In genomic region chr2:47520825-47521665, GRCh38 we compare ENCODE assay signal across 8 cellular contexts. TPM values are rescaled to one million over a fixed set of nuclear protein-coding genes. Genes with fewer than 3 reads are reported as not detected.
DNase-seq lines count a peak whose midpoint lies in the region; ATAC-seq and TF ChIP-seq lines count a peak whose summit lies in the region.

No MANE protein-coding gene starts in this region.

- CTCF ChIA-PET in BJ (lab: Yijun Ruan, JAX) = interaction anchor here (1.6 kb wide), 1 partner anchor 32 kb away, joined by 4 read pairs; no protein-coding TSS in a partner anchor

- peak overlapping the region; percentile 34 for H3K4me3 ChIP-seq in BJ (ENCODE audit: low read depth, low read length)
- peak overlapping the region; percentile 39 to 42 for H3K4me3 ChIP-seq in esophagus (ENCODE audit: low read depth in 1 of 2, low read length in 2 of 2)
- H3K4me3 ChIP-seq in neutrophil (ENCODE audit: low read depth in 1 of 2, low read length in 1 of 2) = peak overlapping the region; percentile 57
- peak overlapping the region; percentile 47 for H3K4me3 ChIP-seq in suprapubic skin

- TF ChIP-seq EP300 in suprapubic skin (IDR thresholded peaks at IDR 0.05) = no peak

- H3K4me1 ChIP-seq in esophagus (ENCODE audit: control insufficient read depth in 2 of 2, insufficient read depth in 2 of 2, low read length in 1 of 2) (peaks cover 7 to 10% of the 10 kb centered on the region in 2 donors), neutrophil (ENCODE audit: control insufficient read depth in 1 of 2, insufficient read depth in 1 of 2, low read depth in 1 of 2, low read length in 1 of 2) (peaks cover 15 to 16% of the 10 kb centered on the region in 2 experiments), suprapubic skin (peaks cover 14% of the 10 kb centered on the region)

- TF ChIP-seq CTCF in BJ (IDR thresholded peaks at IDR 0.05; ENCODE audit: insufficient read depth, low read depth, low read length) (peak; percentile 39), neutrophil (IDR thresholded peaks at IDR 0.05) (peak; percentile 60), suprapubic skin (IDR thresholded peaks at IDR 0.05) (no peak)

- H3K27ac ChIP-seq in esophagus (ENCODE audit: low read depth in 2 of 2, low read length in 1 of 2) (no peak overlapping the region), neutrophil (peak overlapping the region; percentile 29), suprapubic skin (no peak overlapping the region)

- ATAC-seq in GM19351 (IDR thresholded peaks at IDR 0.05; ENCODE audit: unreplicated experiment) = peak; percentile 76
- ATAC-seq in HG03469 (IDR thresholded peaks at IDR 0.05; ENCODE audit: unreplicated experiment) = peak; percentile 63

- H3K36me3 ChIP-seq in BJ (ENCODE audit: control insufficient read depth, insufficient read depth, low read length) (no peaks in the 10 kb centered on the region), esophagus (ENCODE audit: control insufficient read depth in 2 of 2, insufficient read depth in 2 of 2, low read length in 1 of 2) (no peaks in the 10 kb centered on the region), neutrophil (no peaks in the 10 kb centered on the region), suprapubic skin (no peaks in the 10 kb centered on the region)

- 1 to 2% methylated on average over 97 of the region's 97 CpGs for WGBS in esophagus, 2 donors
- WGBS in suprapubic skin = under 1% methylated on average over 19 of the region's 97 CpGs

- H3K27me3 ChIP-seq in BJ (ENCODE audit: control insufficient read depth, insufficient read depth, low read length) = peaks cover 14% of the 10 kb centered on the region
- H3K27me3 ChIP-seq in esophagus (ENCODE audit: control insufficient read depth in 1 of 2, insufficient read depth in 2 of 2, low read length in 2 of 2) = no peaks in the 10 kb centered on the region
- H3K27me3 ChIP-seq in neutrophil = peaks cover 70% of the 10 kb centered on the region
- peaks cover 19% of the 10 kb centered on the region for H3K27me3 ChIP-seq in suprapubic skin

- no peaks in the 10 kb centered on the region for H3K9me3 ChIP-seq in esophagus (ENCODE audit: control insufficient read depth in 2 of 2, insufficient read depth in 1 of 2, low read depth in 1 of 2, low read length in 1 of 2)
- no peaks in the 10 kb centered on the region for H3K9me3 ChIP-seq in neutrophil
- no peaks in the 10 kb centered on the region for H3K9me3 ChIP-seq in suprapubic skin

- POLR2A ChIA-PET in BJ (lab: Charles Lee) = no interaction called here

- DNase-seq in BJ (ENCODE audit: low read depth) (no peak), NOMO-1 (lab: John Stamatoyannopoulos, UW; ENCODE audit: unreplicated experiment in 2 of 2) (peak; percentile 86 to 88), activated T-cell treated with anti-CD3 and anti-CD28 coated beads for 24 hours (ENCODE audit: low read depth) (peak; percentile 58), suprapubic skin (ENCODE audit: low spot score in 2 of 2) (no peak)

- TF ChIP-seq POLR2A in suprapubic skin (IDR thresholded peaks at IDR 0.05) = no peak

RNA-seq across cellular contexts. Expression of gene KCNK12, which starts 49.7 kb away (rescaled TPM):
- not detected in 2 replicates for polyA plus RNA-seq in BJ (2011; rRNA removed)
- not detected in 2 replicates for polyA minus RNA-seq in BJ (2011; rRNA and poly(A)+ RNA removed)
- under 1 TPM; under 0.01 to 0.02 TPM for polyA plus RNA-seq in esophagus
- total RNA-seq in suprapubic skin = under 1 TPM in 1 of 4 donors, not detected in 3; 0.11 TPM

Comparison
In these comparisons a context has a peak if more than half of its experiments do, and no peak if none do; other contexts are left out.
1. DNase-seq: peak in NOMO-1 (2 of 2) and activated T-cell treated with anti-CD3 and anti-CD28 coated beads for 24 hours (single experiment); none in BJ (single experiment) and suprapubic skin (0 of 2).
2. CTCF ChIP-seq: peak in BJ (single experiment) and neutrophil (single experiment); none in suprapubic skin (0 of 2).
3. Peak in every context shown above with its lines, with median percentiles within 50 percentile points of each other: H3K4me3 ChIP-seq.